ENCODE assay signal across 8 cellular contexts in the genomic region with DNA sequence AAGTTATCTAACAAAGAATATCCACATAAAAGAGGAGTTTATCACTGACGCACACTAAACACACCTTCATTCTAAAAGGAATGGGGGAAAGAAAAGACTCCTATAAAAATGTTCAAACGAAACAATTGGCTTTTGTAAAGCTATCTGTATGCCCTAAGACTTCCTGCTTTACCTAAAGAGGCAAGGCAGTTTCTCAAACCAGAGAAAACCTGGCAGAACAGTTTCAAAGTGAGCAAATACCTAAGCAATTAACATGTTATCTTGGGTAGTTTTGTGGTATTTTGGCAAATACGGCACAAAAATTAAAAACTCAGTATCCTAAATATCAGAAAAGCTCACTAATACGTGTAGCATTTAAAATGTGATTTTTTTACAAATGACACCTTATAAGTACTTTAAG. TPM values are rescaled to one million over a fixed set of nuclear protein-coding genes. Genes with fewer than 3 reads are reported as not detected.
DNase-seq lines count a peak whose midpoint lies in the region; ATAC-seq, FAIRE-seq and TF ChIP-seq lines count a peak whose summit lies in the region.

No MANE protein-coding gene starts in this region.

- 8 to 11% methylated on average over 4 of the region's 4 CpGs for WGBS in lower leg skin, 2 donors

- H3K36me3 Mint-ChIP-seq in endothelial cell (ENCODE audit: low read depth, unreplicated experiment) = peaks cover 22% of the 10 kb centered on the region

- CTCF ChIA-PET in PC-3 (lab: Charles Lee) = no interaction called here

- H3K9ac ChIP-seq in PC-3 (ENCODE audit: low read length) (peak overlapping the region; percentile 97), parathyroid adenoma (no peak overlapping the region)

- H3K36me3 ChIP-seq in PC-3 (ENCODE audit: low read depth, low read length) (peaks cover 16% of the 10 kb centered on the region), parathyroid adenoma (ENCODE audit: control insufficient read depth, insufficient read depth, low read length) (no peaks in the 10 kb centered on the region)

- peak; percentile 49 for FAIRE-seq in GM19239 (lab: Jason Lieb, UNC)

- peak overlapping the region; percentile 100 for H3K27ac Mint-ChIP-seq in endothelial cell (ENCODE audit: unreplicated experiment)

- DNase-seq in GM19239 (ENCODE audit: insufficient read length, low spot score) = no peak
- DNase-seq in PC-3 = peak; percentile 45
- no peak for DNase-seq in endothelial cell (ENCODE audit: low spot score)
- DNase-seq in NCI-H1417 treated with DMSO at 0.1 percent for 48 hours (lab: John Stamatoyannopoulos, UW) = no peak
- DNase-seq in lower leg skin (ENCODE audit: low spot score in 2 of 2) = no peak

- POLR2A ChIA-PET in PC-3 (lab: Charles Lee; ENCODE audit: unreplicated experiment) = no interaction called here

- H3K4me3 Mint-ChIP-seq in endothelial cell (ENCODE audit: unreplicated experiment) = peak overlapping the region; percentile 99

- peaks cover 18% of the 10 kb centered on the region for H3K4me1 ChIP-seq in PC-3 (ENCODE audit: insufficient read depth, low read length)
- H3K4me1 ChIP-seq in parathyroid adenoma = no peaks in the 10 kb centered on the region

- peak overlapping the region; percentile 89 for H3K4me3 ChIP-seq in PC-3 (ENCODE audit: low read length)
- H3K4me3 ChIP-seq in parathyroid adenoma (ENCODE audit: low read depth, low read length) = peak overlapping the region; percentile 100
- H3K4me3 ChIP-seq in lower leg skin (ENCODE audit: low read depth, poor library complexity, severe bottlenecking) = no peak overlapping the region

- H3K9me3 ChIP-seq in PC-3 (ENCODE audit: low read length) (no peaks in the 10 kb centered on the region), parathyroid adenoma (ENCODE audit: control insufficient read depth, low read length) (no peaks in the 10 kb centered on the region)

- peaks cover 53% of the 10 kb centered on the region for H4K20me1 ChIP-seq in PC-3 (ENCODE audit: low read length)

- intact Hi-C loops in PC-3 (cut with micrococcal nuclease) (no loop called here), lower leg skin (cut with DNase I; ENCODE audit: low total_unique reads) (no loop called here)

- no peak overlapping the region for H2AFZ ChIP-seq in PC-3 (ENCODE audit: low read length)
- H2AFZ ChIP-seq in parathyroid adenoma = no peak overlapping the region

- H3K27ac ChIP-seq in PC-3 (ENCODE audit: low read length) (no peak overlapping the region), parathyroid adenoma (no peak overlapping the region)

- no peaks in the 10 kb centered on the region for H3K9me2 ChIP-seq in PC-3 (replicated peaks; ENCODE audit: low read length)

- peaks cover 12% of the 10 kb centered on the region for H3K27me3 Mint-ChIP-seq in endothelial cell (ENCODE audit: unreplicated experiment)

- peak; percentile 10; the same call in 1 of the 2 replicates for ATAC-seq in PC-3
- ATAC-seq in HG03565 (IDR thresholded peaks at IDR 0.05; ENCODE audit: unreplicated experiment) = no peak
- no peak for ATAC-seq in GM21723 (IDR thresholded peaks at IDR 0.05; ENCODE audit: unreplicated experiment)

- no peaks in the 10 kb centered on the region for H3K9me3 Mint-ChIP-seq in endothelial cell (ENCODE audit: unreplicated experiment)

- TF ChIP-seq POLR2A in lower leg skin (IDR thresholded peaks at IDR 0.05) = no peak

- H3K79me2 ChIP-seq in PC-3 (ENCODE audit: low read length) (peaks cover 69% of the 10 kb centered on the region), parathyroid adenoma (peaks cover 39% of the 10 kb centered on the region)

- TF ChIP-seq CTCF in PC-3 (conservative IDR thresholded peaks at IDR 0.05; ENCODE audit: low read depth, low read length) = no peak
- no peak for TF ChIP-seq CTCF in endothelial cell (IDR thresholded peaks at IDR 0.05; ENCODE audit: unreplicated experiment)
- no peak for TF ChIP-seq CTCF in parathyroid adenoma (IDR thresholded peaks at IDR 0.05)
- TF ChIP-seq CTCF in lower leg skin (IDR thresholded peaks at IDR 0.05) = no peak

- H3K4me2 ChIP-seq in PC-3 (ENCODE audit: low read length) = peak overlapping the region; percentile 81
- peak overlapping the region; percentile 98 for H3K4me2 ChIP-seq in parathyroid adenoma (ENCODE audit: low read length)

- no peaks in the 10 kb centered on the region for H3F3A ChIP-seq in PC-3 (ENCODE audit: low read length, unreplicated experiment)

- no TSS peak for BruUV-seq in PC-3 (replicated peaks; lab: Mats Ljungman, UMichigan)

- peaks cover 12% of the 10 kb centered on the region for H3K4me1 Mint-ChIP-seq in endothelial cell (ENCODE audit: unreplicated experiment)

- H3K27me3 ChIP-seq in PC-3 (ENCODE audit: low read length) (no peaks in the 10 kb centered on the region), parathyroid adenoma (ENCODE audit: control insufficient read depth, insufficient read depth, low read length) (no peaks in the 10 kb centered on the region)

RNA-seq across cellular contexts. Expression of a gene that starts 1.9 kb away (rescaled TPM):
- total RNA-seq in PC-3 (2014; rRNA removed) (43.3 and 50.7 TPM in 2 replicates), endothelial cell (ENCODE audit: unreplicated experiment) (135 TPM), lower leg skin (100 to 1,000 TPM in 3 of 4 donors, 10 to 100 TPM in 1; 83.2 to 118 (median 106) TPM)
